In genomic region chr1:40404670-40405462, GRCh38 we compare ENCODE assay signal across 8 cellular contexts. TPM values are rescaled to one million over a fixed set of nuclear protein-coding genes. Genes with fewer than 3 reads are reported as not detected.
DNase-seq lines count a peak whose midpoint lies in the region; ATAC-seq, FAIRE-seq and TF ChIP-seq lines count a peak whose summit lies in the region.

No MANE protein-coding gene starts in this region.

- peaks cover 0 to 13% (median 3%) of the 10 kb centered on the region in 4 donors for H3K36me3 ChIP-seq in sigmoid colon

- H3K4me3 ChIP-seq in sigmoid colon: peak overlapping the region in 1 of 4 donors; percentile 11

- 52 to 53% methylated on average over 11 of the region's 11 CpGs for WGBS in sigmoid colon, 2 donors

- DNase-seq in CMK (ENCODE audit: low read depth) (peak; percentile 42), H54 (ENCODE audit: insufficient read length, low spot score) (peak; percentile 33), NCI-H526 treated with DMSO at 0.1 percent for 48 hours (lab: John Stamatoyannopoulos, UW) (peak; percentile 74), glomerular visceral epithelial cell (ENCODE audit: extremely low spot score) (peak; percentile 64), sigmoid colon (no peak), germinal center (ENCODE audit: low spot score) (no peak)
- DNase-seq in activated naive CD4-positive, alpha-beta T cell treated with anti-CD3 and anti-CD28 coated beads, Interleukin-2, amount 50 U/mL, for 72 hours (ENCODE audit: low spot score in 2 of 2): no peak

- H3K27ac ChIP-seq in sigmoid colon: peak overlapping the region in 1 of 4 donors; percentile 28

- no peaks in the 10 kb centered on the region for H3K9me3 Mint-ChIP-seq in activated naive CD4-positive, alpha-beta T cell treated with anti-CD3 and anti-CD28 coated beads, Interleukin-2, amount 50 U/mL, for 72 hours

- peaks cover 0 to 8% (median 0%) of the 10 kb centered on the region in 4 donors for H3K4me1 ChIP-seq in sigmoid colon

- peak overlapping the region; percentile 69 to 84 for H3K27ac Mint-ChIP-seq in activated naive CD4-positive, alpha-beta T cell treated with anti-CD3 and anti-CD28 coated beads, Interleukin-2, amount 50 U/mL, for 72 hours

- H3K9me3 ChIP-seq in sigmoid colon: no peaks in the 10 kb centered on the region

- intact Hi-C loops in sigmoid colon (cut with DNase I): loop anchor here (1.0 to 5.0 kb wide), 2 partner anchors 63 to 261 kb away; no protein-coding TSS in a partner anchor

- H3K36me3 Mint-ChIP-seq in activated naive CD4-positive, alpha-beta T cell treated with anti-CD3 and anti-CD28 coated beads, Interleukin-2, amount 50 U/mL, for 72 hours: peaks cover 4 to 34% of the 10 kb centered on the region in 2 donors

- no peak for TF ChIP-seq POLR2A in H54 (IDR thresholded peaks at IDR 0.05; ENCODE audit: low read depth, low read length)
- TF ChIP-seq POLR2A in sigmoid colon (IDR thresholded peaks at IDR 0.05): no peak

- peak; percentile 88 for FAIRE-seq in H54 (lab: Jason Lieb, UNC)

- no peak for TF ChIP-seq EP300 in sigmoid colon (IDR thresholded peaks at IDR 0.05)

- TF ChIP-seq CTCF in sigmoid colon (IDR thresholded peaks at IDR 0.05): peak; percentile 63 to 87 (median 76)

- peak; percentile 25 to 35 for ATAC-seq in activated naive CD4-positive, alpha-beta T cell treated with anti-CD3 and anti-CD28 coated beads, Interleukin-2, amount 50 U/mL, for 72 hours
- no peak for ATAC-seq in HG03135 (IDR thresholded peaks at IDR 0.05; ENCODE audit: unreplicated experiment)

- H3K27me3 ChIP-seq in sigmoid colon: no peaks in the 10 kb centered on the region

RNA-seq across cellular contexts. Expression of gene SMAP2, which starts 31.3 kb away (rescaled TPM):
- 100 to 1,000 TPM; 229 to 299 TPM for total RNA-seq in activated naive CD4-positive, alpha-beta T cell treated with anti-CD3 and anti-CD28 coated beads, Interleukin-2, amount 50 U/mL, for 72 hours
- total RNA-seq in sigmoid colon: 10 to 100 TPM; 20.5 to 28.5 (median 25.5) TPM
- polyA plus RNA-seq in sigmoid colon: 100 to 1,000 TPM in 1 of 3 donors, 10 to 100 TPM in 2; 22.8 to 113 (median 24.3) TPM

RNA-seq across cellular contexts. Expression of gene ZFP69B, which starts 45.4 kb away (rescaled TPM):
- total RNA-seq in activated naive CD4-positive, alpha-beta T cell treated with anti-CD3 and anti-CD28 coated beads, Interleukin-2, amount 50 U/mL, for 72 hours: 1 to 10 TPM; 1.6 to 6.9 TPM
- under 1 TPM; 0.14 to 0.99 (median 0.63) TPM for total RNA-seq in sigmoid colon
- polyA plus RNA-seq in sigmoid colon: 1 to 10 TPM in 2 of 3 donors, not detected in 1; 1.2 to 1.8 TPM

Comparison
In these comparisons a context has a peak if more than half of its experiments do, and no peak if none do; other contexts are left out.
1. DNase-seq: peak in CMK (single experiment), H54 (single experiment), NCI-H526 treated with DMSO at 0.1 percent for 48 hours (single experiment) and glomerular visceral epithelial cell (single experiment); none in activated naive CD4-positive, alpha-beta T cell treated with anti-CD3 and anti-CD28 coated beads, Interleukin-2, amount 50 U/mL, for 72 hours (0 of 2), sigmoid colon (single experiment) and germinal center (single experiment).
2. RNA of gene SMAP2, which starts 31.3 kb away (total RNA-seq): 229 to 299 TPM in activated naive CD4-positive, alpha-beta T cell treated with anti-CD3 and anti-CD28 coated beads, Interleukin-2, amount 50 U/mL, for 72 hours; 20.5 to 28.5 TPM in sigmoid colon; every median in the first group is over 4 times any median in the second.